In genomic region chr17:75571197-75571884, GRCh38 we compare ENCODE assay signal across 9 cellular contexts. TPM values are rescaled to one million over a fixed set of nuclear protein-coding genes. Genes with fewer than 3 reads are reported as not detected.
A peak's percentile ranks its signal among the peaks of the same experiment; 100 is the strongest.
DNase-seq lines count a peak whose midpoint lies in the region; ATAC-seq and TF ChIP-seq lines count a peak whose summit lies in the region.
"Had no signal": no experiment of that assay in that cellular context is flagged by ENCODE, and none has a peak within 500 bp of the region (broad histone marks: within the 10 kb centered on the region; RNA-seq: fewer than 3 reads in every experiment).

No MANE protein-coding gene starts in this region.

- peak overlapping the region; percentile 70 for H3K27ac Mint-ChIP-seq in activated T-helper 2 cell treated with anti-CD3 and anti-CD28 coated beads, Interferon-gamma antibody, Interleukin-2, Interleukin-4, amounts not matched to agents 10 μg/mL and 5 μg/mL and 100 μg/mL, durations not matched to agents 14 hours and 24 hours and 36 hours

- intact Hi-C loops in activated T-helper 2 cell treated with anti-CD3 and anti-CD28 coated beads, Interferon-gamma antibody, Interleukin-2, Interleukin-4, amounts not matched to agents 10 μg/mL and 5 μg/mL and 100 μg/mL, durations not matched to agents 14 hours and 24 hours and 36 hours (cut with micrococcal nuclease) = no loop called here
- intact Hi-C loops in mucosa of descending colon (cut with DNase I, micrococcal nuclease) = no loop called here

- no peaks in the 10 kb centered on the region for H3K9me3 Mint-ChIP-seq in activated T-helper 2 cell treated with anti-CD3 and anti-CD28 coated beads, Interferon-gamma antibody, Interleukin-2, Interleukin-4, amounts not matched to agents 10 μg/mL and 5 μg/mL and 100 μg/mL, durations not matched to agents 14 hours and 24 hours and 36 hours

- ATAC-seq in HG03571 (IDR thresholded peaks at IDR 0.05; ENCODE audit: unreplicated experiment) = peak; percentile 65
- peak; percentile 48 for ATAC-seq in mucosa of descending colon
- ATAC-seq in GM21515 (IDR thresholded peaks at IDR 0.05; ENCODE audit: unreplicated experiment) = no peak

- H3K4me1 Mint-ChIP-seq in activated T-helper 2 cell treated with anti-CD3 and anti-CD28 coated beads, Interferon-gamma antibody, Interleukin-2, Interleukin-4, amounts not matched to agents 10 μg/mL and 5 μg/mL and 100 μg/mL, durations not matched to agents 14 hours and 24 hours and 36 hours (ENCODE audit: low read depth) = peaks cover 3% of the 10 kb centered on the region

- H3K9me3 ChIP-seq in mucosa of descending colon = no peaks in the 10 kb centered on the region

- H3K36me3 ChIP-seq in mucosa of descending colon (ENCODE audit: low read depth) = peaks cover 3% of the 10 kb centered on the region

- TF ChIP-seq CTCF in mucosa of descending colon (IDR thresholded peaks at IDR 0.05) = no peak

- no peak overlapping the region for H3K4me3 Mint-ChIP-seq in activated T-helper 2 cell treated with anti-CD3 and anti-CD28 coated beads, Interferon-gamma antibody, Interleukin-2, Interleukin-4, amounts not matched to agents 10 μg/mL and 5 μg/mL and 100 μg/mL, durations not matched to agents 14 hours and 24 hours and 36 hours (ENCODE audit: low read depth)

- POLR2A ChIA-PET in HEK293T (lab: Yijun Ruan, JAX) = interaction anchor here (0.8 kb wide), 1 partner anchor 96 kb away, joined by 3 read pairs; the partner anchor contains the start of genes RECQL5 and SAP30BP

- peaks cover 11% of the 10 kb centered on the region for H3K4me1 ChIP-seq in mucosa of descending colon (ENCODE audit: low read depth)

- CTCF ChIA-PET in HEK293T (lab: Yijun Ruan, JAX) = no interaction called here

- no peaks in the 10 kb centered on the region for H3K36me3 Mint-ChIP-seq in activated T-helper 2 cell treated with anti-CD3 and anti-CD28 coated beads, Interferon-gamma antibody, Interleukin-2, Interleukin-4, amounts not matched to agents 10 μg/mL and 5 μg/mL and 100 μg/mL, durations not matched to agents 14 hours and 24 hours and 36 hours (ENCODE audit: low read depth)

- DNase-seq in ELR (ENCODE audit: low read depth) = peak; percentile 48
- peak; percentile 42 for DNase-seq in activated T-helper 2 cell treated with anti-CD3 and anti-CD28 coated beads, Interferon-gamma antibody, Interleukin-2, Interleukin-4, amounts not matched to agents 10 μg/mL and 5 μg/mL and 100 μg/mL, durations not matched to agents 14 hours and 24 hours and 36 hours (ENCODE audit: low spot score)
- no peak for DNase-seq in mucosa of descending colon
- no peak for DNase-seq in stimulated activated CD4-positive, alpha-beta T cell treated with anti-CD3 and anti-CD28 coated beads, Interleukin-4, amount 100 ng/mL, for 1 hour
- no peak for DNase-seq in activated gamma-delta T cell treated with Interleukin-2 at 50 U/mL for 16 hours
- no peak for DNase-seq in HEK293T (ENCODE audit: extremely low spot score)

- H3K27me3 Mint-ChIP-seq in activated T-helper 2 cell treated with anti-CD3 and anti-CD28 coated beads, Interferon-gamma antibody, Interleukin-2, Interleukin-4, amounts not matched to agents 10 μg/mL and 5 μg/mL and 100 μg/mL, durations not matched to agents 14 hours and 24 hours and 36 hours (ENCODE audit: low read depth) = no peaks in the 10 kb centered on the region

- no peak overlapping the region for H3K4me3 ChIP-seq in mucosa of descending colon

TF ChIP-seq in HEK293T, 16 proteins besides CTCF, POLR2A, EP300 and RAD21:
- TF ChIP-seq NFRKB (IDR thresholded peaks at IDR 0.05) (no peak), ZNF384 (IDR thresholded peaks at IDR 0.05) (no peak), TARDBP (IDR thresholded peaks at IDR 0.05) (no peak)

RNA-seq across cellular contexts. Expression of gene MYO15B, which starts 16.3 kb away (rescaled TPM):
- total RNA-seq in activated T-helper 2 cell treated with anti-CD3 and anti-CD28 coated beads, Interferon-gamma antibody, Interleukin-2, Interleukin-4, amounts not matched to agents 10 μg/mL and 5 μg/mL and 100 μg/mL, durations not matched to agents 14 hours and 24 hours and 36 hours = 33.9 and 34.8 TPM in 2 replicates
- total RNA-seq in mucosa of descending colon = 1,000 to 10,000 TPM in 1 of 3 donors, 100 to 1,000 TPM in 2; 591 to 1,071 (median 660) TPM
- total RNA-seq: RPMI7951 had no signal

RNA-seq across cellular contexts. Expression of gene LLGL2, which starts 45.8 kb away (rescaled TPM):
- total RNA-seq in activated T-helper 2 cell treated with anti-CD3 and anti-CD28 coated beads, Interferon-gamma antibody, Interleukin-2, Interleukin-4, amounts not matched to agents 10 μg/mL and 5 μg/mL and 100 μg/mL, durations not matched to agents 14 hours and 24 hours and 36 hours = 12.1 and 13.5 TPM in 2 replicates
- total RNA-seq in mucosa of descending colon = 100 to 1,000 TPM; 269 to 590 (median 405) TPM

RNA-seq across cellular contexts. Expression of gene TSEN54, which starts 55.0 kb away (rescaled TPM):
- 74.6 and 78.2 TPM in 2 replicates for total RNA-seq in activated T-helper 2 cell treated with anti-CD3 and anti-CD28 coated beads, Interferon-gamma antibody, Interleukin-2, Interleukin-4, amounts not matched to agents 10 μg/mL and 5 μg/mL and 100 μg/mL, durations not matched to agents 14 hours and 24 hours and 36 hours
- 10 to 100 TPM; 26.3 to 38.0 (median 28.7) TPM for total RNA-seq in mucosa of descending colon

RNA-seq across cellular contexts. Expression of gene CASKIN2, which starts 56.0 kb away (rescaled TPM):
- total RNA-seq in activated T-helper 2 cell treated with anti-CD3 and anti-CD28 coated beads, Interferon-gamma antibody, Interleukin-2, Interleukin-4, amounts not matched to agents 10 μg/mL and 5 μg/mL and 100 μg/mL, durations not matched to agents 14 hours and 24 hours and 36 hours = 2.2 and 2.3 TPM in 2 replicates
- total RNA-seq in mucosa of descending colon = 10 to 100 TPM; 27.8 to 44.5 (median 33.8) TPM

Comparison
In these comparisons a context has a peak if more than half of its experiments do, and no peak if none do; other contexts are left out.
1. DNase-seq: peak in ELR (single experiment) and activated T-helper 2 cell treated with anti-CD3 and anti-CD28 coated beads, Interferon-gamma antibody, Interleukin-2, Interleukin-4, amounts not matched to agents 10 μg/mL and 5 μg/mL and 100 μg/mL, durations not matched to agents 14 hours and 24 hours and 36 hours (single experiment); none in mucosa of descending colon (0 of 3), stimulated activated CD4-positive, alpha-beta T cell treated with anti-CD3 and anti-CD28 coated beads, Interleukin-4, amount 100 ng/mL, for 1 hour (single experiment), activated gamma-delta T cell treated with Interleukin-2 at 50 U/mL for 16 hours (single experiment) and HEK293T (single experiment).
2. RNA of gene MYO15B, which starts 16.3 kb away (total RNA-seq): 591 to 1,071 TPM in mucosa of descending colon; 33.9 to 34.8 TPM in activated T-helper 2 cell treated with anti-CD3 and anti-CD28 coated beads, Interferon-gamma antibody, Interleukin-2, Interleukin-4, amounts not matched to agents 10 μg/mL and 5 μg/mL and 100 μg/mL, durations not matched to agents 14 hours and 24 hours and 36 hours; every median in the first group is over 10 times any median in the second.
3. RNA of gene LLGL2, which starts 45.8 kb away (total RNA-seq): 269 to 590 TPM in mucosa of descending colon; 12.1 to 13.5 TPM in activated T-helper 2 cell treated with anti-CD3 and anti-CD28 coated beads, Interferon-gamma antibody, Interleukin-2, Interleukin-4, amounts not matched to agents 10 μg/mL and 5 μg/mL and 100 μg/mL, durations not matched to agents 14 hours and 24 hours and 36 hours; every median in the first group is over 10 times any median in the second.